ENCODE assay signal across 22 cellular contexts in genomic region chrX:23935116-23935515, GRCh38. TPM values are rescaled to one million over a fixed set of nuclear protein-coding genes. Genes with fewer than 3 reads are reported as not detected.
DNase-seq lines count a peak whose midpoint lies in the region; ATAC-seq, FAIRE-seq and TF ChIP-seq lines count a peak whose summit lies in the region.
"Had no signal": no experiment of that assay in that cellular context is flagged by ENCODE, and none has a peak within 500 bp of the region (broad histone marks: within the 10 kb centered on the region; RNA-seq: fewer than 3 reads in every experiment).

No MANE protein-coding gene starts in this region.

- peak overlapping the region in 1 of 3 experiments; percentile 50 for H3K4me3 Mint-ChIP-seq in nephron
- H3K4me3 Mint-ChIP-seq: CD4-positive, alpha-beta T cell had no signal

- H3K9me2 ChIP-seq in GM23248 (ENCODE audit: insufficient read depth) = no peaks in the 10 kb centered on the region

- H3K4me2 ChIP-seq in GM23248 (ENCODE audit: unreplicated experiment) = peak overlapping the region; percentile 65
- H3K4me2 ChIP-seq: A549; BLaER1 treated with 17β-estradiol and CSF1 and Interleukin-3, amounts not matched to agents 10 nM and 100 nM; KMS-11 had no signal

- H3K9me3 Mint-ChIP-seq in nephron = no peaks in the 10 kb centered on the region
- H3K9me3 Mint-ChIP-seq: CD4-positive, alpha-beta T cell had no signal

- no peak for FAIRE-seq in kidney (lab: Jason Lieb, UNC)
- FAIRE-seq: GM12878, GM18507, GM19239, H1, HepG2 had no signal

- H3K36me3 ChIP-seq in GM23248 (ENCODE audit: low read depth) (no peaks in the 10 kb centered on the region), kidney (ENCODE audit: control insufficient read depth in 1 of 2, insufficient read depth in 2 of 2, low read length in 2 of 2) (no peaks in the 10 kb centered on the region)
- H3K36me3 ChIP-seq: BLaER1 treated with 17β-estradiol and CSF1 and Interleukin-3, amounts not matched to agents 10 nM and 100 nM; HAP-1 had no signal

- H3K9ac ChIP-seq in GM23248 (peak overlapping the region; percentile 50), kidney (ENCODE audit: low read length in 2 of 2) (no peak overlapping the region)
- H3K9ac ChIP-seq: BLaER1 treated with 17β-estradiol and CSF1 and Interleukin-3, amounts not matched to agents 10 nM and 100 nM; KMS-11 had no signal

- no peak for ATAC-seq in GM18858 (IDR thresholded peaks at IDR 0.05; ENCODE audit: unreplicated experiment)
- no peak for ATAC-seq in GM18867 (IDR thresholded peaks at IDR 0.05; ENCODE audit: unreplicated experiment)
- ATAC-seq: A549, GM12878, HepG2 had no signal

- peak overlapping the region; percentile 56 for H2AFZ ChIP-seq in GM23248

- H3K79me2 ChIP-seq in GM23248 (ENCODE audit: insufficient read depth) = no peaks in the 10 kb centered on the region

- peak overlapping the region; percentile 46; the same call in 1 of the 2 replicates for H3K27ac ChIP-seq in GM23248
- H3K27ac ChIP-seq in kidney (ENCODE audit: low read depth in 2 of 2, low read length in 2 of 2) = no peak overlapping the region
- H3K27ac ChIP-seq: A549; BLaER1 treated with 17β-estradiol and CSF1 and Interleukin-3, amounts not matched to agents 10 nM and 100 nM; KMS-11 had no signal

- H4K20me1 ChIP-seq in GM23248 (ENCODE audit: insufficient read depth) = no peaks in the 10 kb centered on the region
- H4K20me1 ChIP-seq: BLaER1 treated with 17β-estradiol and CSF1 and Interleukin-3, amounts not matched to agents 10 nM and 100 nM had no signal

- H3K27me3 Mint-ChIP-seq in nephron (ENCODE audit: low read depth) = no peaks in the 10 kb centered on the region
- H3K27me3 Mint-ChIP-seq: CD4-positive, alpha-beta T cell had no signal

- peaks cover 39% of the 10 kb centered on the region for H3K4me1 Mint-ChIP-seq in nephron

- no peaks in the 10 kb centered on the region for H3K9me3 ChIP-seq in GM23248 (ENCODE audit: low read depth)
- H3K9me3 ChIP-seq in kidney (ENCODE audit: control insufficient read depth in 1 of 2, low read length in 2 of 2) = no peaks in the 10 kb centered on the region
- H3K9me3 ChIP-seq: A549; BLaER1 treated with 17β-estradiol and CSF1 and Interleukin-3, amounts not matched to agents 10 nM and 100 nM; HAP-1 had no signal

- DNase-seq in AG20443 (ENCODE audit: low spot score) (peak; percentile 18), GM23248 (peak; percentile 64), fibroblast of peridontal ligament (ENCODE audit: extremely low read depth) (peak; percentile 72), kidney (no peak)
- no peak for DNase-seq in activated CD8-positive, alpha-beta memory T cell treated with anti-CD3 and anti-CD28 coated beads, Interleukin-2, amount 50 U/mL, for 4 hours
- DNase-seq: Calu3; CD4-positive, alpha-beta T cell; DND-41; GDM1 had no signal

- no peaks in the 10 kb centered on the region for H3K36me3 Mint-ChIP-seq in nephron (ENCODE audit: low read depth)

- H3K27ac Mint-ChIP-seq in nephron = peak overlapping the region in 2 of 3 experiments; percentile 71 to 74
- H3K27ac Mint-ChIP-seq: CD4-positive, alpha-beta T cell had no signal

- H3K4me1 ChIP-seq in GM23248 (ENCODE audit: insufficient read depth) (peaks cover 11% of the 10 kb centered on the region), kidney (ENCODE audit: control insufficient read depth in 1 of 2, insufficient read depth in 1 of 2, low read depth in 1 of 2, low read length in 2 of 2) (no peaks in the 10 kb centered on the region)

- intact Hi-C loops in kidney (cut with DNase I) = no loop called here

- WGBS in GM23248 (ENCODE audit: low coverage in 1 of 2, low lambda C conversion rate in 2 of 2, missing lambda C conversion rate in 2 of 2), 2 experiments = 4 to 5% methylated on average over 10 of the region's 10 CpGs

- TF ChIP-seq CTCF in nephron (IDR thresholded peaks at IDR 0.05; ENCODE audit: unreplicated experiment in 3 of 3) (no peak), kidney (IDR thresholded peaks at IDR 0.05; ENCODE audit: borderline replicate concordance, extremely low read depth, insufficient read depth) (no peak)

- in situ Hi-C loops in GM23248 (cut with MboI) = no loop called here

- no peaks in the 10 kb centered on the region for H3K27me3 ChIP-seq in GM23248 (replicated peaks; ENCODE audit: insufficient read depth)
- H3K27me3 ChIP-seq: BLaER1 treated with 17β-estradiol and CSF1 and Interleukin-3, amounts not matched to agents 10 nM and 100 nM had no signal

- H3F3A ChIP-seq in GM23248 (ENCODE audit: insufficient read depth) = no peaks in the 10 kb centered on the region

- peak overlapping the region; percentile 40 for H3K4me3 ChIP-seq in GM23248
- H3K4me3 ChIP-seq in kidney (ENCODE audit: low read length in 2 of 2) = no peak overlapping the region
- H3K4me3 ChIP-seq: A549; BLaER1 treated with 17β-estradiol and CSF1 and Interleukin-3, amounts not matched to agents 10 nM and 100 nM; GM12878; HAP-1 had no signal

RNA-seq across cellular contexts. Expression of gene CXorf58, which starts 27.3 kb away (rescaled TPM):
- total RNA-seq in GM23248 (2014; rRNA removed; shearing (Covaris generic)) = not detected in 2 replicates
- not detected in 2 replicates for polyA plus RNA-seq in GM23248 (2016; fragmentation: Nextera tagmentation; extraction: Ambion mirVana)
- total RNA-seq in kidney = not detected
- 0.37 TPM for polyA plus RNA-seq in kidney (ENCODE audit: insufficient read depth, low read depth, low replicate concordance)
- total RNA-seq: Calu3; CD4-positive, alpha-beta T cell; H1; HepG2 had no signal
- polyA plus RNA-seq: AG04450, HepG2 had no signal

RNA-seq across cellular contexts. Expression of gene APOO, which starts 27.4 kb away (rescaled TPM):
- total RNA-seq in GM23248 (2014; rRNA removed; shearing (Covaris generic)) = 7.3 and 8.6 TPM in 2 replicates
- polyA plus RNA-seq in GM23248 (2016; fragmentation: Nextera tagmentation; extraction: Ambion mirVana) = 20.2 and 21.0 TPM in 2 replicates
- total RNA-seq in kidney = 30.4 TPM
- polyA plus RNA-seq in kidney (ENCODE audit: insufficient read depth, low read depth, low replicate concordance) = 110 TPM

Comparison
In these comparisons a context has a peak if more than half of its experiments do, and no peak if none do; other contexts are left out.
1. DNase-seq: peak in AG20443 (single experiment), GM23248 (single experiment) and fibroblast of peridontal ligament (single experiment); none in activated CD8-positive, alpha-beta memory T cell treated with anti-CD3 and anti-CD28 coated beads, Interleukin-2, amount 50 U/mL, for 4 hours (single experiment) and kidney (single experiment).